Comparison of ENCODE assay signal across 1 cellular context in the genomic region with DNA sequence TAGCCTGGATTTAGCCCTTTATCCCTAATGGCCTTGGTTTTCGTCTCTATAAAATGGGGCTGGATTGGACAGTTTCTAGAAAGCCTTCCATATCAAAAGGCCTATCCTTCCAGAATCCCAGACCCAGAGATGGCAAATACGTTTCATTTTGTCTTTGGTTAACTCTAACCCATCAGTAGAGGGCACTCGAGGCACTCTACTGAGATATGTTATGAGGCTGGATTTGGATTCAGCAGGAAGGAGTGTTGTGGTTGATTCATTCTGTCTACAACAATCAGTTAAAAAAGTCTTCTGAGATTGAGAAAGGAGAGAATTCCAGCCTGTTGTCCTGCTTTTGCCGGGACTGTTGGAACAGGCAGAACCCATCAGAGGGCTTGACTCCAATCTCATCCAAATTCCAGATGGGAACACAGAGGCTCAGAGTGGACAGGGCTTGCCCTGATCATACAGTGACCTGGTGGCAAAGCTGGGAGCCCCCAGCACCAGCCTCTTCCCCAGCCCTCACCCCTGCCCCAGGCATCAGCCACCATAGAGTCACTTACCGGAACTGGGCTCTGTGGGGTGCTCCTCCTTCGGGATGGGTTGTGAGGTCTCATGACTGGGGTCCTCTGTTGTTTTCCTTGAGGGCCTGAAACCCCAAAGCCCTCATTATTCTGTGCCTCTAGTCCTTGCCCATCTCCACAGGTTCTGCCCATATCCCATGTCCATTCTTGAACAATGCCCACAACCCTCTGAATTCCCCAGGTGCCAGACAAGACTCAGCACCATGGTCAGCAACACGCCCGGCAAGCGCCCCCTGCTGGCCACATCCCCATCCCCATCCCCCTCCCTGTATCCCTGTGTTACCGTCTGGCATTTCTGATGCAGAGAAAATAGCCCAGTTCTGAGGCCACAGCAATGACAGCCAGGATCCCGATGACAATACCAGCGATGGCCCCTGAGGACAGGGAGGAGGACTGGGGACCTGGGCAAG.
TF ChIP-seq lines count a peak whose summit lies in the region.

No MANE protein-coding gene starts in this region.

TF ChIP-seq in GM12878, 131 proteins besides CTCF, POLR2A, EP300 and RAD21 (continued from another document):
- TF ChIP-seq REST (IDR thresholded peaks at IDR 0.05; ENCODE audit: low read depth, low read length), result peak; percentile 93
TF ChIP-seq in GM12878: peak in this region for 1.
